In genomic region chr14:67949771-67950170, GRCh38 we compare ENCODE assay signal across 19 cellular contexts.
"Had no signal": no experiment of that assay in that cellular context is flagged by ENCODE, and none has a peak within 500 bp of the region (broad histone marks: within the 10 kb centered on the region; RNA-seq: fewer than 3 reads in every experiment).

No MANE protein-coding gene starts in this region.

- H3K27ac ChIP-seq: coronary artery, dorsolateral prefrontal cortex, esophagus muscularis mucosa, foreskin keratinocyte, gastroesophageal sphincter, heart left ventricle, hepatocyte, left lung, lower lobe of right lung had no signal

- H3K4me1 Mint-ChIP-seq: naive B cell had no signal

- H3K4me3 Mint-ChIP-seq: mesothelial cell of epicardium, naive B cell had no signal

- H3K4me3 ChIP-seq: coronary artery, dorsolateral prefrontal cortex, esophagus muscularis mucosa, gastroesophageal sphincter, heart left ventricle, hepatocyte, left lung, lower lobe of right lung, mucosa of descending colon had no signal

- ATAC-seq: foreskin keratinocyte, gastroesophageal sphincter, heart left ventricle, left cardiac atrium, left lung, left ventricle myocardium superior, lower lobe of right lung, mucosa of descending colon had no signal

- H3K9me3 ChIP-seq: lower lobe of right lung had no signal

- H3K36me3 ChIP-seq: esophagus muscularis mucosa, gastroesophageal sphincter, heart left ventricle, left lung, lower lobe of right lung had no signal

- DNase-seq: dermis blood vessel endothelial cell; dorsolateral prefrontal cortex; effector CD4-positive, alpha-beta T cell; effector memory CD4-positive, alpha-beta T cell; foreskin keratinocyte; heart left ventricle; hypothalamus; left cardiac atrium; left lung; left ventricle myocardium superior; lower lobe of right lung; mesenchymal stem cell; mucosa of descending colon; naive B cell had no signal

- H3K36me3 Mint-ChIP-seq: naive B cell had no signal

- H3K9me3 Mint-ChIP-seq: naive B cell had no signal

- H3K27ac Mint-ChIP-seq: mesothelial cell of epicardium, naive B cell had no signal

- H3K27me3 Mint-ChIP-seq: naive B cell had no signal

- H3K27me3 ChIP-seq: dorsolateral prefrontal cortex, esophagus muscularis mucosa, foreskin keratinocyte, gastroesophageal sphincter, heart left ventricle, hepatocyte, left lung had no signal
